ENCODE assay signal across 1 cellular context in the genomic region with DNA sequence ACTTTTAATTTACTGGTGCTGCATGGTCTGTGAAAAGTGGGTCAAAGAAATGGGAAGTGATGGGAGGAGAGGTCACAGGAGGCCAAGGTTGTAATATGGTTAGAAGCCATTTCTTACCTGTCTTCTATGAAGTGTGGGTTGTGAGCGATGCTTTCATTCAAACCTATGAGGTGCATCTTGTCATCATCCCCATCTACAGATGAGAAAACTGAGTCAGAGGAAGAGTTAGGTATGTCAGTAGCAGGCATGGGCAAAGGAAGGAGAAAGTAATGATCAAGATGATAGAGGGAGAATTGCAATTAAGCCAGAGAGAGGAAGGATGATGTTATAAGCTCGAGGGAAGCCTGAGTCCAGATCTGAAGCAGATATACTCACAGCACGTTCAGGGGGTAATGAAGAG.
TF ChIP-seq lines count a peak whose summit lies in the region.

No MANE protein-coding gene starts in this region.

TF ChIP-seq in IMR-90, 13 proteins besides CTCF, POLR2A, EP300 and RAD21:
- TF ChIP-seq, protein P1, sequence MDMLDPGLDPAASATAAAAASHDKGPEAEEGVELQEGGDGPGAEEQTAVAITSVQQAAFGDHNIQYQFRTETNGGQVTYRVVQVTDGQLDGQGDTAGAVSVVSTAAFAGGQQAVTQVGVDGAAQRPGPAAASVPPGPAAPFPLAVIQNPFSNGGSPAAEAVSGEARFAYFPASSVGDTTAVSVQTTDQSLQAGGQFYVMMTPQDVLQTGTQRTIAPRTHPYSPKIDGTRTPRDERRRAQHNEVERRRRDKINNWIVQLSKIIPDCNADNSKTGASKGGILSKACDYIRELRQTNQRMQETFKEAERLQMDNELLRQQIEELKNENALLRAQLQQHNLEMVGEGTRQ (IDR thresholded peaks at IDR 0.05; ENCODE audit: low read depth, low read length): no peak
- TF ChIP-seq RCOR1 (IDR thresholded peaks at IDR 0.05; ENCODE audit: insufficient replicate concordance, low read length) (no peak), FOS (IDR thresholded peaks at IDR 0.05; ENCODE audit: low read depth, low read length) (no peak), MAFK (IDR thresholded peaks at IDR 0.05; ENCODE audit: low read depth, low read length) (no peak), RFX5 (IDR thresholded peaks at IDR 0.05; ENCODE audit: low read depth, low read length) (no peak), CEBPB (IDR thresholded peaks at IDR 0.05; ENCODE audit: low read depth, low read length) (no peak), MXI1 (IDR thresholded peaks at IDR 0.05; ENCODE audit: borderline replicate concordance, low read depth, low read length) (no peak), BHLHE40 (IDR thresholded peaks at IDR 0.05; ENCODE audit: low read depth, low read length) (no peak), MAZ (IDR thresholded peaks at IDR 0.05; ENCODE audit: borderline replicate concordance, low read depth, low read length) (no peak), CHD1 (IDR thresholded peaks at IDR 0.05; ENCODE audit: low read depth, low read length) (no peak)
- TF ChIP-seq, protein P2, sequence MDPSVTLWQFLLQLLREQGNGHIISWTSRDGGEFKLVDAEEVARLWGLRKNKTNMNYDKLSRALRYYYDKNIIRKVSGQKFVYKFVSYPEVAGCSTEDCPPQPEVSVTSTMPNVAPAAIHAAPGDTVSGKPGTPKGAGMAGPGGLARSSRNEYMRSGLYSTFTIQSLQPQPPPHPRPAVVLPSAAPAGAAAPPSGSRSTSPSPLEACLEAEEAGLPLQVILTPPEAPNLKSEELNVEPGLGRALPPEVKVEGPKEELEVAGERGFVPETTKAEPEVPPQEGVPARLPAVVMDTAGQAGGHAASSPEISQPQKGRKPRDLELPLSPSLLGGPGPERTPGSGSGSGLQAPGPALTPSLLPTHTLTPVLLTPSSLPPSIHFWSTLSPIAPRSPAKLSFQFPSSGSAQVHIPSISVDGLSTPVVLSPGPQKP (IDR thresholded peaks at IDR 0.05; ENCODE audit: borderline replicate concordance, low read depth, low read length): no peak
TF ChIP-seq in IMR-90: peak in this region for 0.
